19 cellular contexts compared by ENCODE assay signal in genomic region chr13:39900106-39900750, GRCh38.
DNase-seq lines count a peak whose midpoint lies in the region; ATAC-seq, FAIRE-seq and TF ChIP-seq lines count a peak whose summit lies in the region.
"Had no signal": no experiment of that assay in that cellular context is flagged by ENCODE, and none has a peak within 500 bp of the region (broad histone marks: within the 10 kb centered on the region; RNA-seq: fewer than 3 reads in every experiment).

No MANE protein-coding gene starts in this region.

- H3K27ac ChIP-seq in endothelial cell of umbilical vein (ENCODE audit: insufficient read depth, low read depth, low read length), result peak overlapping the region; percentile 35
- peak overlapping the region; percentile 40 to 81 for H3K27ac ChIP-seq in ovary
- no peak overlapping the region for H3K27ac ChIP-seq in H9 (ENCODE audit: insufficient read length, low read depth, low read length)
- H3K27ac ChIP-seq: BLaER1, SJCRH30 had no signal

- H3K79me2 ChIP-seq in endothelial cell of umbilical vein (ENCODE audit: control insufficient read depth, insufficient read depth, low read length) (no peaks in the 10 kb centered on the region), H9 (ENCODE audit: insufficient read depth, low read length) (no peaks in the 10 kb centered on the region)

- H2BK5ac ChIP-seq in H9 (ENCODE audit: insufficient read length, low read length), result no peak overlapping the region

- POLR2A ChIA-PET in endothelial cell of umbilical vein (lab: Charles Lee), result interaction anchor here (1.2 kb wide), 1 partner anchor 293 kb away, joined by 5 read pairs; no protein-coding TSS in a partner anchor

- H3K36me3 Mint-ChIP-seq in H9 (ENCODE audit: insufficient read depth in 1 of 3, low read depth in 3 of 3), result no peaks in the 10 kb centered on the region
- H3K36me3 Mint-ChIP-seq: stimulated activated effector memory CD8-positive, alpha-beta T cell treated with anti-CD3 and anti-CD28 coated beads, Interleukin-12 subunit alpha, Interleukin-12 subunit beta, amount 100 ng/mL, for 72 hours had no signal

- H2AFZ ChIP-seq in endothelial cell of umbilical vein (ENCODE audit: low read depth, low read length) (peak overlapping the region; percentile 23), H9 (ENCODE audit: low read length) (no peak overlapping the region)

- dilution Hi-C loops in endothelial cell of umbilical vein (cut with MboI; ENCODE audit: extremely low pct_ligation_motif_present, low sequenced_read_pairs), result no loop called here

- H3K9me1 ChIP-seq in endothelial cell of umbilical vein (replicated peaks; ENCODE audit: control insufficient read depth, extremely low read depth, insufficient read depth, low read length), result no peaks in the 10 kb centered on the region

- TF ChIP-seq EP300 in ovary (IDR thresholded peaks at IDR 0.05), result no peak

- no peak overlapping the region for H4K8ac ChIP-seq in H9 (replicated peaks; ENCODE audit: insufficient read length, low read depth, low read length)

- H3T11ph ChIP-seq in H9 (ENCODE audit: low read length), result no peak overlapping the region

- 2 to 9% (median 3%) methylated on average over 4 of the region's 4 CpGs for WGBS in ovary, 3 donors
- WGBS in H9 (ENCODE audit: extremely low coverage, insufficient read length, low lambda C conversion rate), result no CpG with 5 or more reads among the region's 4 CpGs

- no peak overlapping the region for H3K18ac ChIP-seq in H9 (ENCODE audit: insufficient read length, low read depth, low read length)

- H3K4me3 ChIP-seq in endothelial cell of umbilical vein (replicated peaks in 1 of 3; ENCODE audit: insufficient read depth in 1 of 3, low read depth in 1 of 3, low read length in 3 of 3) (no peak overlapping the region), ovary (no peak overlapping the region)
- H3K4me3 ChIP-seq: BLaER1, esophagus squamous epithelium, SJCRH30, tibial nerve had no signal

- H4K5ac ChIP-seq in H9 (ENCODE audit: insufficient read length, low read depth, low read length), result no peak overlapping the region

- H3K56ac ChIP-seq in H9 (ENCODE audit: insufficient read length, low read depth, low read length), result no peak overlapping the region

- H3K36me3 ChIP-seq in endothelial cell of umbilical vein (ENCODE audit: control insufficient read depth in 2 of 2, extremely low read depth in 1 of 2, insufficient read depth in 2 of 2, low read length in 2 of 2) (no peaks in the 10 kb centered on the region), ovary (no peaks in the 10 kb centered on the region)
- H3K36me3 ChIP-seq: BLaER1, esophagus squamous epithelium, SJCRH30, tibial nerve had no signal

- H3K27ac Mint-ChIP-seq in H9, result no peak overlapping the region
- H3K27ac Mint-ChIP-seq: HFFc6; stimulated activated effector memory CD8-positive, alpha-beta T cell treated with anti-CD3 and anti-CD28 coated beads, Interleukin-12 subunit alpha, Interleukin-12 subunit beta, amount 100 ng/mL, for 72 hours had no signal

- no peaks in the 10 kb centered on the region for H3K27me3 Mint-ChIP-seq in H9 (ENCODE audit: low read depth)

- H4K20me1 ChIP-seq in endothelial cell of umbilical vein (replicated peaks; ENCODE audit: control insufficient read depth, extremely low read depth, insufficient read depth, low read length), result no peaks in the 10 kb centered on the region
- no peaks in the 10 kb centered on the region for H4K20me1 ChIP-seq in H9 (ENCODE audit: control insufficient read depth, insufficient read depth, insufficient read length)
- H4K20me1 ChIP-seq: BLaER1 had no signal

- H3K9ac ChIP-seq in endothelial cell of umbilical vein (replicated peaks; ENCODE audit: extremely low read depth, insufficient read depth, low read length) (peak overlapping the region; percentile 50), H9 (ENCODE audit: extremely low read depth, insufficient read length, low read length) (no peak overlapping the region)
- H3K9ac ChIP-seq: BLaER1 had no signal

- H2BK12ac ChIP-seq in H9 (ENCODE audit: insufficient read length, low read depth, low read length), result no peak overlapping the region

- H3K9me3 ChIP-seq in endothelial cell of umbilical vein (replicated peaks; ENCODE audit: control insufficient read depth, insufficient read depth, low read length) (no peaks in the 10 kb centered on the region), ovary (no peaks in the 10 kb centered on the region), H9 (ENCODE audit: control insufficient read depth, low read depth, low read length) (no peaks in the 10 kb centered on the region)
- H3K9me3 ChIP-seq: BLaER1, esophagus squamous epithelium, SJCRH30, tibial nerve had no signal

- no peak overlapping the region for H2BK20ac ChIP-seq in H9 (ENCODE audit: low read depth, low read length, poor library complexity, severe bottlenecking)

- DNase-seq in H4 (ENCODE audit: low spot score), result peak; percentile 24
- DNase-seq in NCI-H226, result peak; percentile 48
- peak; percentile 93 for DNase-seq in endothelial cell of umbilical vein (ENCODE audit: low read depth, low spot score)
- DNase-seq in ovary, result peak in 1 of 5 donors; percentile 48
- no peak for DNase-seq in H9
- DNase-seq in NOMO-1 (lab: John Stamatoyannopoulos, UW; ENCODE audit: unreplicated experiment in 2 of 2), result no peak
- DNase-seq: activated CD4-positive, alpha-beta T cell treated with anti-CD3 and anti-CD28 coated beads for 1 hour; aorta; cortex of kidney; esophagus squamous epithelium; HFFc6; nucleus accumbens; SJCRH30; small intestine; T-helper 9 cell had no signal

- no peak overlapping the region for H2BK15ac ChIP-seq in H9 (ENCODE audit: low read depth, low read length)

- H3K4me1 ChIP-seq in endothelial cell of umbilical vein (ENCODE audit: control insufficient read depth, extremely low read depth, insufficient read depth, low read length) (peaks cover 22% of the 10 kb centered on the region), ovary (ENCODE audit: insufficient read depth) (peaks cover 12% of the 10 kb centered on the region), H9 (ENCODE audit: insufficient read depth, low read length) (no peaks in the 10 kb centered on the region)
- H3K4me1 ChIP-seq: BLaER1 had no signal

- TF ChIP-seq POLR2A in endothelial cell of umbilical vein (IDR thresholded peaks at IDR 0.05; ENCODE audit: low read depth, low read length) (peak; percentile 15), ovary (IDR thresholded peaks at IDR 0.05) (no peak)

- H4K91ac ChIP-seq in H9 (ENCODE audit: insufficient read length, low read depth, low read length), result no peak overlapping the region

- H3K27me3 ChIP-seq in endothelial cell of umbilical vein (ENCODE audit: control insufficient read depth in 2 of 2, insufficient read depth in 2 of 2, low read length in 2 of 2) (no peaks in the 10 kb centered on the region), ovary (no peaks in the 10 kb centered on the region), H9 (ENCODE audit: insufficient read depth, low read length) (no peaks in the 10 kb centered on the region)
- H3K27me3 ChIP-seq: BLaER1, esophagus squamous epithelium, SJCRH30, tibial nerve had no signal

- H3K23ac ChIP-seq in H9 (ENCODE audit: insufficient read length, low read depth, low read length), result no peak overlapping the region

- TF ChIP-seq CTCF in endothelial cell of umbilical vein (IDR thresholded peaks at IDR 0.05; ENCODE audit: extremely low read depth in 1 of 2, insufficient read depth in 1 of 2, low read depth in 1 of 2, low read length in 2 of 2), result no peak
- TF ChIP-seq CTCF in ovary (IDR thresholded peaks at IDR 0.05), result no peak
- no peak for TF ChIP-seq CTCF in H9 (conservative IDR thresholded peaks at IDR 0.05)

- no TSS peak for BruUV-seq in endothelial cell of umbilical vein (replicated peaks; lab: Mats Ljungman, UMichigan)

- no peak for ATAC-seq in HG03520 (IDR thresholded peaks at IDR 0.05; ENCODE audit: unreplicated experiment)
- ATAC-seq: stimulated activated effector memory CD8-positive, alpha-beta T cell treated with anti-CD3 and anti-CD28 coated beads, Interleukin-12 subunit alpha, Interleukin-12 subunit beta, amount 100 ng/mL, for 72 hours had no signal

- H3K4me3 Mint-ChIP-seq in H9, result no peak overlapping the region
- H3K4me3 Mint-ChIP-seq: HFFc6; stimulated activated effector memory CD8-positive, alpha-beta T cell treated with anti-CD3 and anti-CD28 coated beads, Interleukin-12 subunit alpha, Interleukin-12 subunit beta, amount 100 ng/mL, for 72 hours had no signal

- H2BK120ac ChIP-seq in H9 (ENCODE audit: low read depth, low read length, poor library complexity, severe bottlenecking), result no peak overlapping the region

- no peaks in the 10 kb centered on the region for H3K79me1 ChIP-seq in H9 (ENCODE audit: insufficient read depth, low read depth, low read length, poor library complexity, severe bottlenecking)

- no peaks in the 10 kb centered on the region for H3K23me2 ChIP-seq in H9 (ENCODE audit: insufficient read length, low read depth, low read length, poor library complexity, severe bottlenecking)

- no peak for FAIRE-seq in endothelial cell of umbilical vein (lab: Jason Lieb, UNC)
- FAIRE-seq: small intestine had no signal

- no peaks in the 10 kb centered on the region for H3K9me3 Mint-ChIP-seq in H9
- H3K9me3 Mint-ChIP-seq: HFFc6; stimulated activated effector memory CD8-positive, alpha-beta T cell treated with anti-CD3 and anti-CD28 coated beads, Interleukin-12 subunit alpha, Interleukin-12 subunit beta, amount 100 ng/mL, for 72 hours had no signal

- intact Hi-C loops in endothelial cell of umbilical vein (cut with micrococcal nuclease) (no loop called here), ovary (cut with DNase I) (loop anchor here in 1 of 4 donors (5.0 to 10.0 kb wide), 2 partner anchors 83 to 765 kb away; partner anchors contain the start of gene FOXO1)

- H2AK5ac ChIP-seq in H9 (ENCODE audit: insufficient read length, low read length), result no peak overlapping the region

- peak overlapping the region; percentile 32 for H3K4me2 ChIP-seq in endothelial cell of umbilical vein (ENCODE audit: insufficient read depth, low read length)
- H3K4me2 ChIP-seq in H9 (ENCODE audit: insufficient read depth, insufficient read length, low read length), result no peak overlapping the region
- H3K4me2 ChIP-seq: BLaER1 had no signal

- no peak overlapping the region for H3K14ac ChIP-seq in H9 (ENCODE audit: insufficient read depth, low read length)

- no peak overlapping the region for H3K4ac ChIP-seq in H9 (ENCODE audit: low read depth, low read length)

- H3K4me1 Mint-ChIP-seq in H9, result peaks cover 6 to 7% of the 10 kb centered on the region in 2 experiments; a peak in 3 of 4 replicates
- H3K4me1 Mint-ChIP-seq: stimulated activated effector memory CD8-positive, alpha-beta T cell treated with anti-CD3 and anti-CD28 coated beads, Interleukin-12 subunit alpha, Interleukin-12 subunit beta, amount 100 ng/mL, for 72 hours had no signal

- CTCF ChIA-PET in endothelial cell of umbilical vein (lab: Charles Lee), result interaction anchor here (0.7 to 2.2 kb wide), 4 partner anchors 41 to 114 kb away, joined by 3 to 8 read pairs (median 4); no protein-coding TSS in a partner anchor

TF ChIP-seq in endothelial cell of umbilical vein, 7 proteins besides CTCF, POLR2A, EP300 and RAD21 (continues in another document):
- no peak for TF ChIP-seq JUN (IDR thresholded peaks at IDR 0.05; ENCODE audit: borderline replicate concordance, insufficient read depth, insufficient read length, low read depth)
- TF ChIP-seq MAX (IDR thresholded peaks at IDR 0.05; ENCODE audit: insufficient read depth, insufficient read length), result no peak

Comparison
In these comparisons a context has a peak if more than half of its experiments do, and no peak if none do; other contexts are left out.
1. DNase-seq: peak in H4 (single experiment), NCI-H226 (single experiment) and endothelial cell of umbilical vein (single experiment); none in H9 (single experiment) and NOMO-1 (0 of 2).